ENCODE assay signal across 8 cellular contexts in the genomic region with DNA sequence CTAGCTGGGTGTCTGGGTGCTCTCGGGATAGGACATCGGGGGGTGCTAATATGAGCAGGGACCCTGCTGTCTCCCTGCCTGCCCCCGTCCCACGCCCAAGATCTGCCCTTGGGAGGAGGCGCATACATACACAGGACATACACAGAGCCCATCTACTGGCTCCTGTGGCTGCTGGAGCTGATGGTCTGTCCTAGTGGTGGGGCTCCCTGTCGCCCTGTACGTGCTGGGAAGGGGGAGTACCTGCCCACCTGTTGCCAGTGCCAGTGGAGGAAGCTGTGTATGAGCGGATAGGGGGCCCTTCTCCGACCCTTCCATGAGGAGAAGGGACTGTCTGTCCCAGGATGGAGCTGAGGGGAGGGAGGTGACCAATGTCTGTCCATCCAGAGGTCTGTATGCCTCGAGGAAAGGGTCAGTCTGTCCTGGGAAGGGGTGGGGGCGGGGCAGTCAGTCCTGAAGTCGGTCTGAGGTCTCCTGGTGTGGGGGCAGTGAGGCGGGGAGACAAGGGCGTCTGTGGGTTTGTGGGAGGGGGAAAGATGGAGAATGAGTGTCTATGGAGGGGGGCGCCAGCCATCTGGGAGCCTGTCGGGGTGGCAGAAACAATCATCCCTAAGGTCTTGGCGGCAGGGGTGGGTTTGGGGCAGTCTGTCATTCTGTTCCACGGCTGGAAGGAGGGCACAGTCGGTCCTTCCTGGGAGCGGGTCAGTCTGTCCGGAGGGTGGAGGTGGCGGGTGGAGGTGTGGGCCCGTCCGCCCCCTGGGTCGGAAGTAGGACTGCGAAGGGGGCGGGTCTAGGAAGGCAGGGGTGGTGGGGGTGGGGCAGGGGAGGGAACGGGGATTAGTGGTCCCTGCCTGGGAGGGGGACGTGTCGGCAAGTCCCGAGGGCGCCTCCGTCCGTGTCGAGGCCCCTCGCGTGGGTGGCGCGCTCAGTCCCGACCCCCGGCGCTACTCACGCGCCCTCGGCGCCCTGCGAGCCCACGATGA. TPM values are rescaled to one million over a fixed set of nuclear protein-coding genes. Genes with fewer than 3 reads are reported as not detected.
DNase-seq lines count a peak whose midpoint lies in the region; ATAC-seq and TF ChIP-seq lines count a peak whose summit lies in the region.

No MANE protein-coding gene starts in this region.

- H3K27ac Mint-ChIP-seq in activated naive CD4-positive, alpha-beta T cell treated with anti-CD3 and anti-CD28 coated beads, Interleukin-2, amount 10 ng/mL, durations not matched to agents 7 days and 5 days, result peak overlapping the region; percentile 81
- peak overlapping the region; percentile 65 for H3K27ac Mint-ChIP-seq in T-helper 1 cell treated with Interleukin-12 subunit alpha and Interleukin-12 subunit beta and Interleukin-4 antibody, amounts not matched to agents 30 μg/mL and 1 μg/mL, for 36 hours
- H3K27ac Mint-ChIP-seq in neural crest cell (ENCODE audit: unreplicated experiment), result no peak overlapping the region

- peaks cover 4% of the 10 kb centered on the region for H3K9me3 Mint-ChIP-seq in activated naive CD4-positive, alpha-beta T cell treated with anti-CD3 and anti-CD28 coated beads, Interleukin-2, amount 10 ng/mL, durations not matched to agents 7 days and 5 days
- H3K9me3 Mint-ChIP-seq in T-helper 1 cell treated with Interleukin-12 subunit alpha and Interleukin-12 subunit beta and Interleukin-4 antibody, amounts not matched to agents 30 μg/mL and 1 μg/mL, for 36 hours, result peaks cover 3% of the 10 kb centered on the region
- H3K9me3 Mint-ChIP-seq in neural crest cell, result no peaks in the 10 kb centered on the region

- no peak for TF ChIP-seq CTCF in neural crest cell (conservative IDR thresholded peaks at IDR 0.05)

- H3K4me1 Mint-ChIP-seq in activated naive CD4-positive, alpha-beta T cell treated with anti-CD3 and anti-CD28 coated beads, Interleukin-2, amount 10 ng/mL, durations not matched to agents 7 days and 5 days, result peaks cover 57% of the 10 kb centered on the region
- peaks cover 44% of the 10 kb centered on the region for H3K4me1 Mint-ChIP-seq in T-helper 1 cell treated with Interleukin-12 subunit alpha and Interleukin-12 subunit beta and Interleukin-4 antibody, amounts not matched to agents 30 μg/mL and 1 μg/mL, for 36 hours (ENCODE audit: low read depth)
- H3K4me1 Mint-ChIP-seq in neural crest cell, result peaks cover 23% of the 10 kb centered on the region

- no peaks in the 10 kb centered on the region for H3K27me3 Mint-ChIP-seq in activated naive CD4-positive, alpha-beta T cell treated with anti-CD3 and anti-CD28 coated beads, Interleukin-2, amount 10 ng/mL, durations not matched to agents 7 days and 5 days
- H3K27me3 Mint-ChIP-seq in T-helper 1 cell treated with Interleukin-12 subunit alpha and Interleukin-12 subunit beta and Interleukin-4 antibody, amounts not matched to agents 30 μg/mL and 1 μg/mL, for 36 hours (ENCODE audit: low read depth), result no peaks in the 10 kb centered on the region
- H3K27me3 Mint-ChIP-seq in neural crest cell (ENCODE audit: low read depth), result no peaks in the 10 kb centered on the region

- CTCF ChIA-PET in activated naive CD4-positive, alpha-beta T cell treated with anti-CD3 and anti-CD28 coated beads, Interleukin-2, amount 10 ng/mL, durations not matched to agents 7 days and 5 days (lab: Charles Lee), result interaction anchor here (1.2 to 7.4 kb wide), 3 partner anchors 11 to 70 kb away, joined by 3 to 62 read pairs (median 3); a partner anchor contains a TSS

- peak; percentile 60 for DNase-seq in activated naive CD4-positive, alpha-beta T cell treated with anti-CD3 and anti-CD28 coated beads, Interleukin-2, amount 10 ng/mL, durations not matched to agents 7 days and 5 days
- no peak for DNase-seq in activated naive CD4-positive, alpha-beta T cell treated with anti-CD3 and anti-CD28 coated beads, Interleukin-2, amount 50 U/mL, for 16 hours
- DNase-seq in neural crest cell (ENCODE audit: low read depth, low spot score), result no peak
- DNase-seq in NCI-H2196 (lab: John Stamatoyannopoulos, UW; ENCODE audit: unreplicated experiment), result no peak
- DNase-seq in NOMO-1 treated with dmso at 0.1 percent for 144 hours (lab: John Stamatoyannopoulos, UW; ENCODE audit: unreplicated experiment), result no peak

- ATAC-seq in HG02981 (IDR thresholded peaks at IDR 0.05; ENCODE audit: unreplicated experiment) (peak; percentile 16), esophagus mucosa (peak; percentile 40)

- peaks cover 46% of the 10 kb centered on the region for H3K36me3 Mint-ChIP-seq in activated naive CD4-positive, alpha-beta T cell treated with anti-CD3 and anti-CD28 coated beads, Interleukin-2, amount 10 ng/mL, durations not matched to agents 7 days and 5 days
- peaks cover 30% of the 10 kb centered on the region for H3K36me3 Mint-ChIP-seq in T-helper 1 cell treated with Interleukin-12 subunit alpha and Interleukin-12 subunit beta and Interleukin-4 antibody, amounts not matched to agents 30 μg/mL and 1 μg/mL, for 36 hours (ENCODE audit: low read depth)
- peaks cover 4% of the 10 kb centered on the region for H3K36me3 Mint-ChIP-seq in neural crest cell (ENCODE audit: low read depth)

- H3K4me3 Mint-ChIP-seq in activated naive CD4-positive, alpha-beta T cell treated with anti-CD3 and anti-CD28 coated beads, Interleukin-2, amount 10 ng/mL, durations not matched to agents 7 days and 5 days, result peak overlapping the region; percentile 92
- peak overlapping the region; percentile 88 for H3K4me3 Mint-ChIP-seq in T-helper 1 cell treated with Interleukin-12 subunit alpha and Interleukin-12 subunit beta and Interleukin-4 antibody, amounts not matched to agents 30 μg/mL and 1 μg/mL, for 36 hours
- peak overlapping the region; percentile 89 for H3K4me3 Mint-ChIP-seq in neural crest cell

RNA-seq across cellular contexts. Expression of a gene that starts 0.7 kb away (rescaled TPM):
- total RNA-seq in esophagus mucosa, result 44.5 TPM
- total RNA-seq in neural crest cell, result 8.2 and 8.5 TPM in 2 replicates

RNA-seq across cellular contexts. Expression of a gene that starts 30.7 kb away (rescaled TPM):
- total RNA-seq in esophagus mucosa, result 111 TPM
- total RNA-seq in neural crest cell, result 252 and 265 TPM in 2 replicates

RNA-seq across cellular contexts. Expression of a gene that starts 30.8 kb away (rescaled TPM):
- 1.2 TPM for total RNA-seq in esophagus mucosa
- total RNA-seq in neural crest cell, result 8.3 and 9.3 TPM in 2 replicates

RNA-seq across cellular contexts. Expression of a gene that starts 36.7 kb away (rescaled TPM):
- total RNA-seq in esophagus mucosa, result 43.7 TPM
- total RNA-seq in neural crest cell, result 6.2 and 8.7 TPM in 2 replicates

RNA-seq across cellular contexts. Expression of a gene that starts 59.4 kb away (rescaled TPM):
- 0.28 TPM for total RNA-seq in esophagus mucosa
- not detected in 2 replicates for total RNA-seq in neural crest cell
